ENCODE assay signal across 1 cellular context in the genomic region with DNA sequence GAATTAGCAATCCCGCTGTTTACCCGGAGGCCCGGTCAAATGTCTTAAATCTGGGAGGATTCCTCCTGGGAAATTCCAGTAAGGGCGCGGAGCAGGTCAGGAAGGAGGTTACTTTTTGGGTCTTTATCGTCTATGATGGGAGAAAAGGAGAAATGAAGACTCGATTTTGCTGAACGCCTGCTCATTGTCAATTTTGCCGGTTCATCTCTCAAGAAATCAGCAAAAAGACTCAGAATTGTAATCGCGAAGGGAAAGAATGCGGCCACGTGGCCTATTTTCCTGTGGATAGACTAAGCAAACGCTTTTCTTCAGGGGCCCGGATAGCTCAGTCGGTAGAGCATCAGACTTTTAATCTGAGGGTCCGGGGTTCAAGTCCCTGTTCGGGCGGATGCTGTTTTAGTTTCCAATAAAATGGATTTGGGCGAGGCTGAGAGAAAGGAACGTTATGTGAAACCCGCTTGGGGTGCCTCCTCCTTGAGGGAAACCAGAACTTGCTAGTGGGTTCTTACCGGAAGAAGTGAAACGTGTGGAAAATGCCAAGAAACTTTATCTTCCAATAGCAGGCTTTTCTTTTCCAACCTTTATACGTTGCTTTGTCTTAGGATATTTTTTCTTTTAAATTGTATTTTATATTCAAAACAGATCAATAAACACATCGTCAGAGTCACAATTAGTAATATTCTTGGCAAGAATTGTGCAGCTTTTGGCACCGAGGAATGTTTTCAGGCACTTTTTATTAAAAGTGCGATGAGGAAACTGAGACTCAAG.
TF ChIP-seq lines count a peak whose summit lies in the region.

No MANE protein-coding gene starts in this region.

TF ChIP-seq in IMR-90, 13 proteins besides CTCF, POLR2A, EP300 and RAD21 (continued from another document):
- TF ChIP-seq USF2 (IDR thresholded peaks at IDR 0.05; ENCODE audit: low read depth, low read length): peak; percentile 91
- TF ChIP-seq RCOR1 (IDR thresholded peaks at IDR 0.05; ENCODE audit: insufficient replicate concordance, low read length): peak; percentile 34
- peak; percentile 37; the same call in 1 of the 2 replicates for TF ChIP-seq MAZ (IDR thresholded peaks at IDR 0.05; ENCODE audit: borderline replicate concordance, low read depth, low read length)
- TF ChIP-seq CHD1 (IDR thresholded peaks at IDR 0.05; ENCODE audit: low read depth, low read length): 0 out of 2 replicates have a peak, but pooled peaks have one; percentile 55
